In genomic region chr2:233413046-233413445, GRCh38 we compare ENCODE assay signal across 8 cellular contexts. TPM values are rescaled to one million over a fixed set of nuclear protein-coding genes. Genes with fewer than 3 reads are reported as not detected.
DNase-seq lines count a peak whose midpoint lies in the region; ATAC-seq, FAIRE-seq and TF ChIP-seq lines count a peak whose summit lies in the region.

No MANE protein-coding gene starts in this region.

- peaks cover 28% of the 10 kb centered on the region for H3F3A ChIP-seq in GM23248 (ENCODE audit: insufficient read depth)

- no peaks in the 10 kb centered on the region for H3K27me3 ChIP-seq in GM23248 (replicated peaks; ENCODE audit: insufficient read depth)
- no peaks in the 10 kb centered on the region for H3K27me3 ChIP-seq in ascending aorta
- H3K27me3 ChIP-seq in lower lobe of right lung (ENCODE audit: low read depth): no peaks in the 10 kb centered on the region
- no peaks in the 10 kb centered on the region for H3K27me3 ChIP-seq in uterus

- TF ChIP-seq POLR2A in A549 (IDR thresholded peaks at IDR 0.05; ENCODE audit: low read length) (no peak), uterus (IDR thresholded peaks at IDR 0.05) (no peak)

- TF ChIP-seq RAD21 in A549 (conservative IDR thresholded peaks at IDR 0.05 in 1 of 2, IDR thresholded peaks at IDR 0.05 in 1 of 2): no peak

- H3K36me3 ChIP-seq in GM23248 (ENCODE audit: low read depth) (no peaks in the 10 kb centered on the region; the same call in 1 of the 2 replicates), ascending aorta (no peaks in the 10 kb centered on the region), lower lobe of right lung (peaks cover 6% of the 10 kb centered on the region), uterus (no peaks in the 10 kb centered on the region)

- peak in 1 of 2 experiments; percentile 67 for DNase-seq in A549 (ENCODE audit: low read depth in 1 of 2, low spot score in 1 of 2)
- DNase-seq in GM23248: peak; percentile 50
- peak in 1 of 2 donors; percentile 56 for DNase-seq in ascending aorta (ENCODE audit: low spot score in 2 of 2)
- no peak for DNase-seq in lower lobe of right lung
- no peak for DNase-seq in urothelium cell line (ENCODE audit: low spot score)
- no peak for DNase-seq in GM13977 (ENCODE audit: low spot score)
- no peak for DNase-seq in uterus

- H3K4me3 ChIP-seq in A549 (no peak overlapping the region), GM23248 (0 out of 2 replicates have a peak overlapping the region, but pooled peaks have one; percentile 21), ascending aorta (no peak overlapping the region), lower lobe of right lung (no peak overlapping the region), uterus (no peak overlapping the region)

- H3K9me3 ChIP-seq in A549 (peaks cover 25% of the 10 kb centered on the region), GM23248 (ENCODE audit: low read depth) (peaks cover 18% of the 10 kb centered on the region), ascending aorta (peaks cover 0 to 13% of the 10 kb centered on the region in 2 donors), lower lobe of right lung (peaks cover 15% of the 10 kb centered on the region), uterus (peaks cover 0 to 2% of the 10 kb centered on the region in 2 donors)

- in situ Hi-C loops in GM23248 (cut with MboI) (no loop called here), GM13977 (cut with MboI; ENCODE audit: low pct_unique_long_range_greater_than_20kb, low sequenced_read_pairs, unreplicated experiment) (no loop called here)

- no peak for TF ChIP-seq EP300 in A549 (IDR thresholded peaks at IDR 0.05)

- H3K9ac ChIP-seq in GM23248: peak overlapping the region; percentile 53; the same call in 1 of the 2 replicates

- 16% methylated on average over 4 of the region's 4 CpGs for WGBS in A549 (ENCODE audit: missing lambda C conversion rate)
- WGBS in GM23248 (ENCODE audit: low coverage in 1 of 2, low lambda C conversion rate in 2 of 2, missing lambda C conversion rate in 2 of 2), 2 experiments: 95 to 98% methylated on average over 4 of the region's 4 CpGs

- H4K20me1 ChIP-seq in GM23248 (ENCODE audit: insufficient read depth): no peaks in the 10 kb centered on the region

- peak overlapping the region; percentile 95 to 99 for H3K27ac ChIP-seq in A549
- peak overlapping the region; percentile 67 for H3K27ac ChIP-seq in GM23248
- H3K27ac ChIP-seq in ascending aorta: peak overlapping the region; percentile 86 to 95
- H3K27ac ChIP-seq in lower lobe of right lung: peak overlapping the region; percentile 69
- H3K27ac ChIP-seq in uterus: peak overlapping the region in 1 of 2 donors; percentile 35

- FAIRE-seq in A549 (lab: Jason Lieb, UNC) (no peak), urothelium cell line (lab: Jason Lieb, UNC) (no peak)

- peak in 1 of 2 experiments; percentile 12; a peak in 3 of 6 replicates for ATAC-seq in A549
- ATAC-seq in lower lobe of right lung: no peak
- ATAC-seq in GM18909 (IDR thresholded peaks at IDR 0.05; ENCODE audit: poor library complexity, unreplicated experiment): no peak

- POLR2A ChIA-PET in A549 (lab: Yijun Ruan, JAX): interaction anchor here (0.6 to 2.1 kb wide), 3 partner anchors 9 to 344 kb away, joined by 3 to 17 read pairs (median 7); no protein-coding TSS in a partner anchor

- H2AFZ ChIP-seq in GM23248: no peak overlapping the region

- intact Hi-C loops in ascending aorta (cut with DNase I): loop anchor here (10.0 kb wide), 3 partner anchors 72 to 1808 kb away; partner anchors contain the start of gene EFHD1
- intact Hi-C loops in lower lobe of right lung (cut with DNase I): no loop called here
- intact Hi-C loops in uterus (cut with DNase I; ENCODE audit: low total_unique reads): no loop called here

- H3K4me1 ChIP-seq in A549 (peaks cover 77% of the 10 kb centered on the region), GM23248 (ENCODE audit: insufficient read depth) (peaks cover 26% of the 10 kb centered on the region), ascending aorta (peaks cover 31 to 38% of the 10 kb centered on the region in 2 donors), lower lobe of right lung (peaks cover 59% of the 10 kb centered on the region), uterus (peaks cover 0 to 7% of the 10 kb centered on the region in 2 donors)

- no peaks in the 10 kb centered on the region for H3K79me2 ChIP-seq in GM23248 (ENCODE audit: insufficient read depth)

- H3K9me2 ChIP-seq in GM23248 (ENCODE audit: insufficient read depth): no peaks in the 10 kb centered on the region

- CTCF ChIA-PET in A549 (lab: Yijun Ruan, JAX): interaction anchor here (0.6 to 23.2 kb wide), 4 partner anchors 30 to 839 kb away, joined by 3 to 356 read pairs (median 12); no protein-coding TSS in a partner anchor

- H3K4me2 ChIP-seq in A549 (peak overlapping the region; percentile 90), GM23248 (ENCODE audit: unreplicated experiment) (peak overlapping the region; percentile 36)

- TF ChIP-seq CTCF in A549 (IDR thresholded peaks at IDR 0.05) (no peak), ascending aorta (IDR thresholded peaks at IDR 0.05) (no peak), lower lobe of right lung (IDR thresholded peaks at IDR 0.05) (no peak), GM13977 (IDR thresholded peaks at IDR 0.05; ENCODE audit: extremely low read depth, insufficient read depth, missing control alignments) (no peak), uterus (IDR thresholded peaks at IDR 0.05) (no peak)

TF ChIP-seq in A549, 52 proteins besides CTCF, POLR2A, EP300 and RAD21:
- TF ChIP-seq CEBPB (IDR thresholded peaks at IDR 0.05) (peak in 1 of 2 experiments; percentile 66; a peak in 2 of 4 replicates), FOSL2 (IDR thresholded peaks at IDR 0.05) (no peak), FOSL2 (CRISPR knock-in tag; IDR thresholded peaks at IDR 0.05) (peak; percentile 8), CHD4 (IDR thresholded peaks at IDR 0.05; ENCODE audit: borderline replicate concordance) (no peak), ATOH8 (CRISPR knock-in tag; IDR thresholded peaks at IDR 0.05; ENCODE audit: low read depth) (peak; percentile 27; the same call in 1 of the 2 replicates), CBX8 (IDR thresholded peaks at IDR 0.05) (no peak)
TF ChIP-seq in A549: peak in this region for 3.

RNA-seq across cellular contexts. Expression of gene DGKD, which starts 58.8 kb away (rescaled TPM):
- polyA plus RNA-seq in A549 (2011; rRNA removed) (68.8 and 79.0 TPM in 2 replicates), A549 (2017; fragmentation: RNase III; extraction: RNeasy Plus Mini Kit Qiagen cat#74134 plus additional on column Dnase treatment) (98.1 to 99.6 TPM (median 99.1 TPM) in 3 replicates), GM23248 (2016; fragmentation: Nextera tagmentation; extraction: Ambion mirVana) (2.7 and 3.9 TPM in 2 replicates)
- polyA plus RNA-seq in A549 (2012; cell fraction: cytosol; rRNA removed): 74.5 and 83.0 TPM in 2 replicates
- polyA plus RNA-seq in A549 (2012; cell fraction: nucleus; rRNA removed): 371 and 389 TPM in 2 replicates
- polyA minus RNA-seq in A549 (2011; rRNA and poly(A)+ RNA removed): 118 and 170 TPM in 2 replicates
- 4.0 and 5.1 TPM in 2 replicates for total RNA-seq in GM23248 (2014; rRNA removed; shearing (Covaris generic))
- total RNA-seq in ascending aorta (28.3 TPM), lower lobe of right lung (69.3 TPM), uterus (10 to 100 TPM in 3 of 4 donors, 1 to 10 TPM in 1; 5.0 to 46.1 (median 28.0) TPM)
